Comparison of ENCODE assay signal across 1 cellular context in the genomic region with DNA sequence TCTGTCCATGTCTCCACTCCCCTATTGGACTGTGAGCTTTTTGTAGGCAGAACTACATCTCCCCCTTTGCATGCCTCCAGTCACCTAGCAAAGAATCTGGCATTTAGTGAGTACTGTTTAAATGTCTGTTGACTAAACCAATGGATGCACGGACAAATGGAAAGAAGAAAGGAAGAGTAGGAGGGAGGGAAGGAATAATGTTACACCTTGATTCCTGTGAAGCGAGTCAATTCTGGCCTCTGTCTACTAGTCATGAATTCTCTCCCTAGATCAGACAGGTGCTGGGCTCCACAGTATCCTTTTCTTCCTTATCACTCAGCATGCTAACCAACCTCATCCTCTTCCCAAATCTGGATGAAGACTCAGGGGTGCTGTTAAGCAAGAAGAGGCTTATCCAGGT.
TF ChIP-seq lines count a peak whose summit lies in the region.

No MANE protein-coding gene starts in this region.

TF ChIP-seq in HCT116, 20 proteins besides CTCF, POLR2A, EP300 and RAD21 (continued from another document):
- TF ChIP-seq, protein P1, sequence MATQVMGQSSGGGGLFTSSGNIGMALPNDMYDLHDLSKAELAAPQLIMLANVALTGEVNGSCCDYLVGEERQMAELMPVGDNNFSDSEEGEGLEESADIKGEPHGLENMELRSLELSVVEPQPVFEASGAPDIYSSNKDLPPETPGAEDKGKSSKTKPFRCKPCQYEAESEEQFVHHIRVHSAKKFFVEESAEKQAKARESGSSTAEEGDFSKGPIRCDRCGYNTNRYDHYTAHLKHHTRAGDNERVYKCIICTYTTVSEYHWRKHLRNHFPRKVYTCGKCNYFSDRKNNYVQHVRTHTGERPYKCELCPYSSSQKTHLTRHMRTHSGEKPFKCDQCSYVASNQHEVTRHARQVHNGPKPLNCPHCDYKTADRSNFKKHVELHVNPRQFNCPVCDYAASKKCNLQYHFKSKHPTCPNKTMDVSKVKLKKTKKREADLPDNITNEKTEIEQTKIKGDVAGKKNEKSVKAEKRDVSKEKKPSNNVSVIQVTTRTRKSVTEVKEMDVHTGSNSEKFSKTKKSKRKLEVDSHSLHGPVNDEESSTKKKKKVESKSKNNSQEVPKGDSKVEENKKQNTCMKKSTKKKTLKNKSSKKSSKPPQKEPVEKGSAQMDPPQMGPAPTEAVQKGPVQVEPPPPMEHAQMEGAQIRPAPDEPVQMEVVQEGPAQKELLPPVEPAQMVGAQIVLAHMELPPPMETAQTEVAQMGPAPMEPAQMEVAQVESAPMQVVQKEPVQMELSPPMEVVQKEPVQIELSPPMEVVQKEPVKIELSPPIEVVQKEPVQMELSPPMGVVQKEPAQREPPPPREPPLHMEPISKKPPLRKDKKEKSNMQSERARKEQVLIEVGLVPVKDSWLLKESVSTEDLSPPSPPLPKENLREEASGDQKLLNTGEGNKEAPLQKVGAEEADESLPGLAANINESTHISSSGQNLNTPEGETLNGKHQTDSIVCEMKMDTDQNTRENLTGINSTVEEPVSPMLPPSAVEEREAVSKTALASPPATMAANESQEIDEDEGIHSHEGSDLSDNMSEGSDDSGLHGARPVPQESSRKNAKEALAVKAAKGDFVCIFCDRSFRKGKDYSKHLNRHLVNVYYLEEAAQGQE (IDR thresholded peaks at IDR 0.05; ENCODE audit: low read depth): no peak
- no peak for TF ChIP-seq JUND (IDR thresholded peaks at IDR 0.05)
- no peak for TF ChIP-seq CBX3 (IDR thresholded peaks at IDR 0.05; ENCODE audit: low read depth)
- TF ChIP-seq POLR2AphosphoS5 (IDR thresholded peaks at IDR 0.05; ENCODE audit: low read depth, low read length): no peak
- no peak for TF ChIP-seq ELF1 (IDR thresholded peaks at IDR 0.05; ENCODE audit: borderline replicate concordance, low read depth)
- no peak for TF ChIP-seq YY1 (IDR thresholded peaks at IDR 0.05; ENCODE audit: extremely low read depth, insufficient replicate concordance, low read depth, low read length)
- TF ChIP-seq ZFX (IDR thresholded peaks at IDR 0.05): no peak
- no peak for TF ChIP-seq EGR1 (IDR thresholded peaks at IDR 0.05; ENCODE audit: low read depth)
- TF ChIP-seq TCF7L2 (IDR thresholded peaks at IDR 0.05; ENCODE audit: borderline replicate concordance, extremely low read depth, insufficient read depth, insufficient read length): no peak
- no peak for TF ChIP-seq EZH2 (IDR thresholded peaks at IDR 0.05)
- TF ChIP-seq SP1 (IDR thresholded peaks at IDR 0.05; ENCODE audit: low read depth): no peak
- TF ChIP-seq FOSL1 (IDR thresholded peaks at IDR 0.05; ENCODE audit: low read depth): no peak
